Comparison of ENCODE assay signal across 12 cellular contexts in genomic region chr15:84914351-84914750, GRCh38. TPM values are rescaled to one million over a fixed set of nuclear protein-coding genes. Genes with fewer than 3 reads are reported as not detected.
A peak's percentile ranks its signal among the peaks of the same experiment; 100 is the strongest.
DNase-seq lines count a peak whose midpoint lies in the region; TF ChIP-seq lines count a peak whose summit lies in the region.
"Had no signal": no experiment of that assay in that cellular context is flagged by ENCODE, and none has a peak within 500 bp of the region (broad histone marks: within the 10 kb centered on the region; RNA-seq: fewer than 3 reads in every experiment).

No MANE protein-coding gene starts in this region.

- H3K4me3 ChIP-seq in cardiac muscle cell (no peak overlapping the region), adipocyte (ENCODE audit: low read length) (no peak overlapping the region), mesenchymal stem cell (ENCODE audit: insufficient read depth in 1 of 2, low read depth in 1 of 2, low read length in 2 of 2) (peak overlapping the region in 1 of 2 experiments; percentile 33), tibial artery (no peak overlapping the region), SJCRH30 (no peak overlapping the region)

- intact Hi-C loops in cardiac septum (cut with DNase I) (loop anchor here (2.0 kb wide), 1 partner anchor 74 kb away; no protein-coding TSS in a partner anchor), tibial artery (cut with DNase I; ENCODE audit: low total_unique reads) (loop anchor here (5.0 kb wide), 1 partner anchor 72 kb away; no protein-coding TSS in a partner anchor)

- no peak overlapping the region for H2BK5ac ChIP-seq in mesenchymal stem cell (ENCODE audit: low read depth, low read length, poor library complexity, severe bottlenecking)

- DNase-seq in cardiac muscle cell (ENCODE audit: low read depth in 1 of 2, low spot score in 1 of 2) (no peak), cardiac septum (ENCODE audit: low spot score) (no peak), adipocyte (ENCODE audit: low read depth) (no peak), mesenchymal stem cell (no peak), tibial artery (no peak), 8988T (no peak), GM10266 (ENCODE audit: extremely low spot score) (no peak), SJCRH30 (no peak)
- DNase-seq: NCI-H1092 had no signal

- no peak overlapping the region for H2BK120ac ChIP-seq in mesenchymal stem cell (ENCODE audit: low read depth, low read length)

- no peak for TF ChIP-seq CTCF in cardiac muscle cell (IDR thresholded peaks at IDR 0.05; ENCODE audit: low read depth, low read length)
- no peak for TF ChIP-seq CTCF in tibial artery (IDR thresholded peaks at IDR 0.05)
- TF ChIP-seq CTCF in GM10266 (IDR thresholded peaks at IDR 0.05; ENCODE audit: control insufficient read depth, insufficient read depth, low read depth, missing control alignments): no peak

- no peak overlapping the region for H3K4me2 ChIP-seq in mesenchymal stem cell (ENCODE audit: low read length, poor library complexity, severe bottlenecking)

- peak overlapping the region; percentile 72 for H3K9ac ChIP-seq in adipocyte (ENCODE audit: low read length)
- peak overlapping the region; percentile 50 for H3K9ac ChIP-seq in mesenchymal stem cell (ENCODE audit: low read length)

- H3K9me3 ChIP-seq in cardiac muscle cell (ENCODE audit: low read depth) (no peaks in the 10 kb centered on the region), adipocyte (ENCODE audit: control insufficient read depth, low read length) (no peaks in the 10 kb centered on the region), mesenchymal stem cell (ENCODE audit: control insufficient read depth, low read length) (no peaks in the 10 kb centered on the region), tibial artery (no peaks in the 10 kb centered on the region), SJCRH30 (replicated peaks) (no peaks in the 10 kb centered on the region)

- no peaks in the 10 kb centered on the region for H3K79me1 ChIP-seq in mesenchymal stem cell (replicated peaks; ENCODE audit: low read length, poor library complexity, severe bottlenecking)

- no peak overlapping the region for H2BK12ac ChIP-seq in mesenchymal stem cell (ENCODE audit: low read length in 2 of 2)

- WGBS in mesenchymal stem cell: 95% methylated on average over 4 of the region's 5 CpGs

- no peak overlapping the region for H2AFZ ChIP-seq in mesenchymal stem cell (ENCODE audit: low read depth, low read length)

- H3K36me3 ChIP-seq in cardiac muscle cell: no peaks in the 10 kb centered on the region
- H3K36me3 ChIP-seq in adipocyte (ENCODE audit: control insufficient read depth, insufficient read depth, low read length, severe bottlenecking): no peaks in the 10 kb centered on the region
- no peaks in the 10 kb centered on the region for H3K36me3 ChIP-seq in mesenchymal stem cell (ENCODE audit: control insufficient read depth in 1 of 2, insufficient read depth in 2 of 2, low read depth in 1 of 2, low read length in 2 of 2)
- H3K36me3 ChIP-seq in tibial artery: no peaks in the 10 kb centered on the region
- no peaks in the 10 kb centered on the region for H3K36me3 ChIP-seq in SJCRH30

- peak overlapping the region; percentile 54 for H2AK5ac ChIP-seq in mesenchymal stem cell (ENCODE audit: low read length, severe bottlenecking)

- peak overlapping the region; percentile 96 for H3K27ac ChIP-seq in cardiac muscle cell
- peak overlapping the region; percentile 8 for H3K27ac ChIP-seq in mesenchymal stem cell (ENCODE audit: low read length, poor library complexity, severe bottlenecking)
- H3K27ac ChIP-seq in tibial artery: peak overlapping the region; percentile 84 to 87
- H3K27ac ChIP-seq in SJCRH30: no peak overlapping the region

- no peak overlapping the region for H3K4ac ChIP-seq in mesenchymal stem cell (ENCODE audit: low read depth in 1 of 2, low read length in 2 of 2)

- peak overlapping the region in 1 of 2 experiments; percentile 30 for H3K14ac ChIP-seq in mesenchymal stem cell (ENCODE audit: low read length in 2 of 2)

- no peak overlapping the region for H4K91ac ChIP-seq in mesenchymal stem cell (ENCODE audit: low read length)

- H3K23ac ChIP-seq in mesenchymal stem cell (ENCODE audit: low read length in 2 of 2): no peak overlapping the region

- H3K4me1 ChIP-seq in cardiac muscle cell (ENCODE audit: low read depth) (peaks cover 15% of the 10 kb centered on the region), adipocyte (ENCODE audit: control insufficient read depth, insufficient read depth, low read length) (peaks cover 47% of the 10 kb centered on the region), mesenchymal stem cell (ENCODE audit: control insufficient read depth, insufficient read depth, low read depth, low read length) (peaks cover 27% of the 10 kb centered on the region), tibial artery (peaks cover 21 to 65% (median 56%) of the 10 kb centered on the region in 4 donors), SJCRH30 (peaks cover 6% of the 10 kb centered on the region)

- peak overlapping the region; percentile 52 for H4K8ac ChIP-seq in mesenchymal stem cell (ENCODE audit: low read length)

- peak overlapping the region in 1 of 2 experiments; percentile 64 for H3K18ac ChIP-seq in mesenchymal stem cell (ENCODE audit: low read depth in 1 of 2, low read length in 2 of 2)

- no peaks in the 10 kb centered on the region for H3K27me3 ChIP-seq in cardiac muscle cell
- no peaks in the 10 kb centered on the region for H3K27me3 ChIP-seq in adipocyte (replicated peaks; ENCODE audit: control insufficient read depth, insufficient read depth, low read length)
- H3K27me3 ChIP-seq in mesenchymal stem cell (ENCODE audit: control insufficient read depth in 1 of 2, insufficient read depth in 1 of 2, low read length in 2 of 2): no peaks in the 10 kb centered on the region
- H3K27me3 ChIP-seq in tibial artery: no peaks in the 10 kb centered on the region
- no peaks in the 10 kb centered on the region for H3K27me3 ChIP-seq in SJCRH30

- H2BK15ac ChIP-seq in mesenchymal stem cell (ENCODE audit: low read depth, poor library complexity, severe bottlenecking): no peak overlapping the region

RNA-seq across cellular contexts. Expression of gene SLC28A1, which starts 29.9 kb away (rescaled TPM):
- total RNA-seq in cardiac muscle cell (0.24 and 0.81 TPM in 2 replicates), cardiac septum (0.83 TPM)
- polyA plus RNA-seq in cardiac muscle cell: 0.41 and 0.45 TPM in 2 replicates
- not detected for polyA plus RNA-seq in mesenchymal stem cell (2013, experiment 1 of 2)
- not detected for polyA plus RNA-seq in mesenchymal stem cell (2013, experiment 2 of 2)
- total RNA-seq in SJCRH30 (2014; rRNA removed; shearing (Covaris generic)): not detected in 2 replicates
- total RNA-seq: dermis microvascular lymphatic vessel endothelial cell, fibroblast of villous mesenchyme had no signal
- polyA plus RNA-seq: neural cell had no signal
